Comparison of ENCODE assay signal across 14 cellular contexts in genomic region chr2:63862802-63863201, GRCh38. TPM values are rescaled to one million over a fixed set of nuclear protein-coding genes. Genes with fewer than 3 reads are reported as not detected.
DNase-seq lines count a peak whose midpoint lies in the region; ATAC-seq lines count a peak whose summit lies in the region.
"Had no signal": no experiment of that assay in that cellular context is flagged by ENCODE, and none has a peak within 500 bp of the region (broad histone marks: within the 10 kb centered on the region; RNA-seq: fewer than 3 reads in every experiment).

No MANE protein-coding gene starts in this region.

- peak overlapping the region in 1 of 2 donors; percentile 51 for H3K4me3 Mint-ChIP-seq in activated T-cell treated with anti-CD3 and anti-CD28 coated beads, Interleukin-2, amount 50 U/mL, for 72 hours
- H3K4me3 Mint-ChIP-seq in activated T-helper 17 cell treated with anti-CD3 and anti-CD28 coated beads, Interleukin-2, amount 50 U/mL, for 72 hours = peak overlapping the region; percentile 54
- H3K4me3 Mint-ChIP-seq in stimulated activated effector memory CD8-positive, alpha-beta T cell treated with anti-CD3 and anti-CD28 coated beads, Interleukin-12 subunit alpha, Interleukin-12 subunit beta, amount 100 ng/mL, for 72 hours = no peak overlapping the region
- H3K4me3 Mint-ChIP-seq in T-helper 2 cell treated with Interferon-gamma antibody and Interleukin-4, amounts not matched to agents 5 μg/mL and 100 μg/mL, for 36 hours = no peak overlapping the region
- H3K4me3 Mint-ChIP-seq: dendritic cell treated with granulocyte-macrophage colony-stimulating factor and Interleukin-4, amounts not matched to agents 40 ng/mL and 50 ng/mL, for 4 days had no signal

- intact Hi-C loops in left ventricle myocardium superior (cut with micrococcal nuclease) = loop anchor here (10.0 kb wide), 1 partner anchor 168 kb away; no protein-coding TSS in a partner anchor

- peaks cover 49% of the 10 kb centered on the region for H3K4me1 Mint-ChIP-seq in activated T-cell treated with anti-CD3 and anti-CD28 coated beads, Interleukin-2, amount 50 U/mL, for 72 hours (ENCODE audit: low read depth)
- peaks cover 35% of the 10 kb centered on the region for H3K4me1 Mint-ChIP-seq in activated T-helper 17 cell treated with anti-CD3 and anti-CD28 coated beads, Interleukin-2, amount 50 U/mL, for 72 hours
- peaks cover 28% of the 10 kb centered on the region for H3K4me1 Mint-ChIP-seq in stimulated activated effector memory CD8-positive, alpha-beta T cell treated with anti-CD3 and anti-CD28 coated beads, Interleukin-12 subunit alpha, Interleukin-12 subunit beta, amount 100 ng/mL, for 72 hours
- peaks cover 50% of the 10 kb centered on the region for H3K4me1 Mint-ChIP-seq in T-helper 2 cell treated with Interferon-gamma antibody and Interleukin-4, amounts not matched to agents 5 μg/mL and 100 μg/mL, for 36 hours (ENCODE audit: low read depth)

- H3K27ac Mint-ChIP-seq in activated T-cell treated with anti-CD3 and anti-CD28 coated beads, Interleukin-2, amount 50 U/mL, for 72 hours = peak overlapping the region; percentile 97
- H3K27ac Mint-ChIP-seq in activated T-helper 17 cell treated with anti-CD3 and anti-CD28 coated beads, Interleukin-2, amount 50 U/mL, for 72 hours = peak overlapping the region; percentile 79
- peak overlapping the region; percentile 63 for H3K27ac Mint-ChIP-seq in stimulated activated effector memory CD8-positive, alpha-beta T cell treated with anti-CD3 and anti-CD28 coated beads, Interleukin-12 subunit alpha, Interleukin-12 subunit beta, amount 100 ng/mL, for 72 hours
- no peak overlapping the region for H3K27ac Mint-ChIP-seq in T-helper 2 cell treated with Interferon-gamma antibody and Interleukin-4, amounts not matched to agents 5 μg/mL and 100 μg/mL, for 36 hours
- H3K27ac Mint-ChIP-seq: dendritic cell treated with granulocyte-macrophage colony-stimulating factor and Interleukin-4, amounts not matched to agents 40 ng/mL and 50 ng/mL, for 4 days had no signal

- no peaks in the 10 kb centered on the region for H3K9me3 Mint-ChIP-seq in activated T-cell treated with anti-CD3 and anti-CD28 coated beads, Interleukin-2, amount 50 U/mL, for 72 hours
- H3K9me3 Mint-ChIP-seq in activated T-helper 17 cell treated with anti-CD3 and anti-CD28 coated beads, Interleukin-2, amount 50 U/mL, for 72 hours = no peaks in the 10 kb centered on the region
- H3K9me3 Mint-ChIP-seq in stimulated activated effector memory CD8-positive, alpha-beta T cell treated with anti-CD3 and anti-CD28 coated beads, Interleukin-12 subunit alpha, Interleukin-12 subunit beta, amount 100 ng/mL, for 72 hours = no peaks in the 10 kb centered on the region
- H3K9me3 Mint-ChIP-seq in T-helper 2 cell treated with Interferon-gamma antibody and Interleukin-4, amounts not matched to agents 5 μg/mL and 100 μg/mL, for 36 hours = no peaks in the 10 kb centered on the region
- H3K9me3 Mint-ChIP-seq: dendritic cell treated with granulocyte-macrophage colony-stimulating factor and Interleukin-4, amounts not matched to agents 40 ng/mL and 50 ng/mL, for 4 days; naive thymus-derived CD8-positive, alpha-beta T cell had no signal

- no peak for DNase-seq in activated T-cell treated with anti-CD3 and anti-CD28 coated beads, Interleukin-2, amount 50 U/mL, for 72 hours
- DNase-seq in activated T-cell treated with anti-CD3 and anti-CD28 coated beads, Interleukin-2, amount 50 U/mL, for 48 hours = no peak
- no peak for DNase-seq in left ventricle myocardium superior
- DNase-seq in stimulated activated effector memory CD8-positive, alpha-beta T cell treated with anti-CD3 and anti-CD28 coated beads, Interleukin-12 subunit alpha, Interleukin-12 subunit beta, amount 100 ng/mL, for 72 hours (ENCODE audit: low spot score in 2 of 2) = no peak
- DNase-seq in T-helper 1 cell = no peak
- no peak for DNase-seq in T-helper 2 cell treated with Interferon-gamma antibody and Interleukin-4, amounts not matched to agents 5 μg/mL and 100 μg/mL, for 36 hours (ENCODE audit: low spot score)
- DNase-seq: GDM1; head of caudate nucleus; MM.1S; naive thymus-derived CD8-positive, alpha-beta T cell; NCI-H524 treated with DMSO at 0.1 percent for 48 hours had no signal

- H3K36me3 Mint-ChIP-seq in activated T-cell treated with anti-CD3 and anti-CD28 coated beads, Interleukin-2, amount 50 U/mL, for 72 hours (ENCODE audit: insufficient read depth in 2 of 2) = peaks cover 7 to 25% of the 10 kb centered on the region in 2 donors
- peaks cover 90% of the 10 kb centered on the region for H3K36me3 Mint-ChIP-seq in activated T-helper 17 cell treated with anti-CD3 and anti-CD28 coated beads, Interleukin-2, amount 50 U/mL, for 72 hours (ENCODE audit: low read depth)
- peaks cover 79% of the 10 kb centered on the region for H3K36me3 Mint-ChIP-seq in stimulated activated effector memory CD8-positive, alpha-beta T cell treated with anti-CD3 and anti-CD28 coated beads, Interleukin-12 subunit alpha, Interleukin-12 subunit beta, amount 100 ng/mL, for 72 hours
- peaks cover 65% of the 10 kb centered on the region for H3K36me3 Mint-ChIP-seq in T-helper 2 cell treated with Interferon-gamma antibody and Interleukin-4, amounts not matched to agents 5 μg/mL and 100 μg/mL, for 36 hours (ENCODE audit: low read depth)

- no peaks in the 10 kb centered on the region for H3K27me3 Mint-ChIP-seq in activated T-cell treated with anti-CD3 and anti-CD28 coated beads, Interleukin-2, amount 50 U/mL, for 72 hours (ENCODE audit: low read depth)
- no peaks in the 10 kb centered on the region for H3K27me3 Mint-ChIP-seq in activated T-helper 17 cell treated with anti-CD3 and anti-CD28 coated beads, Interleukin-2, amount 50 U/mL, for 72 hours
- H3K27me3 Mint-ChIP-seq in T-helper 2 cell treated with Interferon-gamma antibody and Interleukin-4, amounts not matched to agents 5 μg/mL and 100 μg/mL, for 36 hours (ENCODE audit: low read depth) = no peaks in the 10 kb centered on the region
- H3K27me3 Mint-ChIP-seq: dendritic cell treated with granulocyte-macrophage colony-stimulating factor and Interleukin-4, amounts not matched to agents 40 ng/mL and 50 ng/mL, for 4 days; naive thymus-derived CD8-positive, alpha-beta T cell had no signal

- ATAC-seq in activated T-cell treated with anti-CD3 and anti-CD28 coated beads, Interleukin-2, amount 50 U/mL, for 72 hours (replicated peaks in 1 of 2) = peak; percentile 86
- peak; percentile 82 for ATAC-seq in activated T-helper 17 cell treated with anti-CD3 and anti-CD28 coated beads, Interleukin-2, amount 50 U/mL, for 72 hours (replicated peaks)
- ATAC-seq in left ventricle myocardium superior = peak; percentile 47
- ATAC-seq in stimulated activated effector memory CD8-positive, alpha-beta T cell treated with anti-CD3 and anti-CD28 coated beads, Interleukin-12 subunit alpha, Interleukin-12 subunit beta, amount 100 ng/mL, for 72 hours = peak; percentile 85
- no peak for ATAC-seq in GM18498 (IDR thresholded peaks at IDR 0.05; ENCODE audit: unreplicated experiment)
- ATAC-seq: naive thymus-derived CD8-positive, alpha-beta T cell had no signal

RNA-seq across cellular contexts. Expression of gene UGP2, which starts 21.1 kb away (rescaled TPM):
- 10 to 100 TPM; 89.7 to 93.2 TPM for total RNA-seq in activated T-cell treated with anti-CD3 and anti-CD28 coated beads, Interleukin-2, amount 50 U/mL, for 72 hours
- total RNA-seq in activated T-helper 17 cell treated with anti-CD3 and anti-CD28 coated beads, Interleukin-2, amount 50 U/mL, for 72 hours = 100 to 1,000 TPM; 111 to 114 TPM
- 368 TPM for total RNA-seq in left ventricle myocardium superior
